ENCODE assay signal across 10 cellular contexts in genomic region chr6:7391244-7391643, GRCh38. TPM values are rescaled to one million over a fixed set of nuclear protein-coding genes. Genes with fewer than 3 reads are reported as not detected.
DNase-seq lines count a peak whose midpoint lies in the region; ATAC-seq and TF ChIP-seq lines count a peak whose summit lies in the region.
"Had no signal": no experiment of that assay in that cellular context is flagged by ENCODE, and none has a peak within 500 bp of the region (broad histone marks: within the 10 kb centered on the region; RNA-seq: fewer than 3 reads in every experiment).

No MANE protein-coding gene starts in this region.

- WGBS in psoas muscle, 3 donors: 86 to 93% (median 89%) methylated on average over 3 of the region's 3 CpGs

- intact Hi-C loops in psoas muscle (cut with DNase I): loop anchor here in 1 of 2 donors (5.0 to 10.0 kb wide), 2 partner anchors 201 to 716 kb away; partner anchors contain the start of gene SNRNP48

- no peaks in the 10 kb centered on the region for H3K27me3 ChIP-seq in psoas muscle (ENCODE audit: insufficient read depth in 3 of 3, low read length in 2 of 3)
- H3K27me3 ChIP-seq: uterus had no signal

- no peaks in the 10 kb centered on the region for H3K9me3 ChIP-seq in psoas muscle
- H3K9me3 ChIP-seq: uterus had no signal

- CTCF ChIA-PET in activated CD8-positive, alpha-beta memory T cell treated with anti-CD3 and anti-CD28 coated beads, Interleukin-2, amount 10 ng/mL, durations not matched to agents 7 days and 5 days (lab: Charles Lee): interaction anchor here (0.7 to 1.1 kb wide), 2 partner anchors 116 to 667 kb away, joined by 3 to 4 read pairs; no protein-coding TSS in a partner anchor

- TF ChIP-seq CTCF in psoas muscle (IDR thresholded peaks at IDR 0.05): no peak

- peaks cover 22% of the 10 kb centered on the region for H3K4me1 ChIP-seq in psoas muscle

- peak overlapping the region; percentile 96 for H3K4me3 ChIP-seq in psoas muscle

- peaks cover 44% of the 10 kb centered on the region for H3K4me1 Mint-ChIP-seq in activated CD8-positive, alpha-beta memory T cell treated with anti-CD3 and anti-CD28 coated beads, Interleukin-2, amount 10 ng/mL, durations not matched to agents 7 days and 5 days
- peaks cover 25 to 34% of the 10 kb centered on the region in 2 donors for H3K4me1 Mint-ChIP-seq in effector memory CD8-positive, alpha-beta T cell (ENCODE audit: low read depth in 2 of 2)

- H3K27me3 Mint-ChIP-seq in activated CD8-positive, alpha-beta memory T cell treated with anti-CD3 and anti-CD28 coated beads, Interleukin-2, amount 10 ng/mL, durations not matched to agents 7 days and 5 days: no peaks in the 10 kb centered on the region
- H3K27me3 Mint-ChIP-seq in effector memory CD8-positive, alpha-beta T cell: no peaks in the 10 kb centered on the region

- peak overlapping the region; percentile 37 for H3K4me3 Mint-ChIP-seq in activated CD8-positive, alpha-beta memory T cell treated with anti-CD3 and anti-CD28 coated beads, Interleukin-2, amount 10 ng/mL, durations not matched to agents 7 days and 5 days
- H3K4me3 Mint-ChIP-seq in effector memory CD8-positive, alpha-beta T cell: peak overlapping the region; percentile 84 to 85

- no peaks in the 10 kb centered on the region for H3K9me3 Mint-ChIP-seq in activated CD8-positive, alpha-beta memory T cell treated with anti-CD3 and anti-CD28 coated beads, Interleukin-2, amount 10 ng/mL, durations not matched to agents 7 days and 5 days (ENCODE audit: low read depth)
- H3K9me3 Mint-ChIP-seq in effector memory CD8-positive, alpha-beta T cell: no peaks in the 10 kb centered on the region

- H3K36me3 Mint-ChIP-seq in activated CD8-positive, alpha-beta memory T cell treated with anti-CD3 and anti-CD28 coated beads, Interleukin-2, amount 10 ng/mL, durations not matched to agents 7 days and 5 days: peaks cover 30% of the 10 kb centered on the region
- peaks cover 35% of the 10 kb centered on the region for H3K36me3 Mint-ChIP-seq in effector memory CD8-positive, alpha-beta T cell (ENCODE audit: insufficient read depth)

- no peak overlapping the region for H3K27ac Mint-ChIP-seq in activated CD8-positive, alpha-beta memory T cell treated with anti-CD3 and anti-CD28 coated beads, Interleukin-2, amount 10 ng/mL, durations not matched to agents 7 days and 5 days
- peak overlapping the region; percentile 98 to 99 for H3K27ac Mint-ChIP-seq in effector memory CD8-positive, alpha-beta T cell

- ATAC-seq in activated CD8-positive, alpha-beta memory T cell treated with anti-CD3 and anti-CD28 coated beads, Interleukin-2, amount 10 ng/mL, durations not matched to agents 7 days and 5 days: no peak
- no peak for ATAC-seq in effector memory CD8-positive, alpha-beta T cell (replicated peaks)
- no peak for ATAC-seq in psoas muscle
- no peak for ATAC-seq in GM18867 (IDR thresholded peaks at IDR 0.05; ENCODE audit: unreplicated experiment)

- H3K27ac ChIP-seq in psoas muscle: no peak overlapping the region

- no peak for DNase-seq in activated CD8-positive, alpha-beta memory T cell treated with anti-CD3 and anti-CD28 coated beads, Interleukin-2, amount 10 ng/mL, durations not matched to agents 7 days and 5 days
- DNase-seq in activated CD8-positive, alpha-beta memory T cell treated with anti-CD3 and anti-CD28 coated beads, Interleukin-2, amount 50 U/mL, for 48 hours: no peak
- DNase-seq in MV-4-11 (lab: John Stamatoyannopoulos, UW) (peak; percentile 14), psoas muscle (no peak), NCI-H446 treated with DMSO at 0.1 percent for 48 hours (lab: John Stamatoyannopoulos, UW) (no peak), NCI-H1092 (lab: John Stamatoyannopoulos, UW) (no peak)
- DNase-seq in effector memory CD8-positive, alpha-beta T cell: no peak
- DNase-seq: stimulated activated CD4-positive, alpha-beta T cell treated with anti-CD3 and anti-CD28 coated beads, Interleukin-4, amount 100 ng/mL, for 1 hour; uterus had no signal

- peaks cover 12 to 33% of the 10 kb centered on the region in 2 donors for H3K36me3 ChIP-seq in psoas muscle (ENCODE audit: insufficient read depth in 1 of 2, low read depth in 1 of 2)
- H3K36me3 ChIP-seq: uterus had no signal

RNA-seq across cellular contexts. Expression of gene RIOK1, which starts 1.6 kb away (rescaled TPM):
- 10 to 100 TPM; 26.1 to 42.5 TPM for total RNA-seq in activated CD8-positive, alpha-beta memory T cell treated with anti-CD3 and anti-CD28 coated beads, Interleukin-2, amount 10 ng/mL, durations not matched to agents 7 days and 5 days
- 10 to 100 TPM in 3 of 4 donors, 1 to 10 TPM in 1; 8.5 to 26.1 (median 20.4) TPM for total RNA-seq in psoas muscle
- polyA plus RNA-seq in psoas muscle: 10 to 100 TPM; 13.9 to 27.7 (median 24.2) TPM

RNA-seq across cellular contexts. Expression of gene CAGE1, which starts 1.7 kb away (rescaled TPM):
- under 1 TPM in 1 of 2 experiments, not detected in 1; 0.18 TPM for total RNA-seq in activated CD8-positive, alpha-beta memory T cell treated with anti-CD3 and anti-CD28 coated beads, Interleukin-2, amount 10 ng/mL, durations not matched to agents 7 days and 5 days
- total RNA-seq in psoas muscle: not detected
- polyA plus RNA-seq in psoas muscle: under 1 TPM in 1 of 3 donors, not detected in 2; 0.08 TPM
